28 cellular contexts compared by ENCODE assay signal in the genomic region with DNA sequence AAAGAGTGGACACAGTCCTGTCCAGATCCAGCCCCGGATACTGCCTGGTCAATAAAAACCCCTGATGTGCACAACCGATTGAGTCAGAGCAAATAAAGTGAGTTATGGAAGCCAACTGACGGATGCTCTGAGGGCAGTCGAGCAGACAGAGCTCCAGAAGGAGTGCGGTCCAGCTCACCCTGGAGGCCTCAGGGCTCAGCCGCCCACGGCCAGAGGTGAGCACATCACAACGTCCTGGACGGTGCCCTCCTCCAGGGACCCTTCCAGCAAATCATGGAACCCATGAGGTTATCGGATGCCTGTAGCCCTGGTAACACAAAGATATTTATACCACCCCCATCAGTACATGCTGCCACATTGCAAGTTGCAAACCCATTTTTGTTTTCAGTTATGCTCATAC. TPM values are rescaled to one million over a fixed set of nuclear protein-coding genes. Genes with fewer than 3 reads are reported as not detected.
"Had no signal": no experiment of that assay in that cellular context is flagged by ENCODE, and none has a peak within 500 bp of the region (broad histone marks: within the 10 kb centered on the region; RNA-seq: fewer than 3 reads in every experiment).

No MANE protein-coding gene starts in this region.

- DNase-seq: dermis blood vessel endothelial cell; effector memory CD4-positive, alpha-beta T cell; foreskin keratinocyte; heart right ventricle; hippocampal formation; left cardiac atrium; natural killer cell; stimulated activated CD4-positive, alpha-beta T cell treated with anti-CD3 and anti-CD28 coated beads, Interleukin-4, amount 100 ng/mL, for 4 hours; stimulated activated naive CD8-positive, alpha-beta T cell treated with anti-CD3 and anti-CD28 coated beads, Interleukin-15, Interleukin-2, amounts not matched to agents 100 U/mL and 50 U/mL, for 24 hours; substantia nigra; testis; upper lobe of right lung; uterus had no signal

- H3K27me3 ChIP-seq: esophagus muscularis mucosa, foreskin keratinocyte, gastroesophageal sphincter, neutrophil, right atrium auricular region, testis, tibial nerve, upper lobe of right lung, uterus had no signal

- H3K4me1 ChIP-seq: foreskin keratinocyte, gastroesophageal sphincter, left lung, right atrium auricular region, testis, upper lobe of right lung, uterus had no signal

- H3K4me3 ChIP-seq: coronary artery, esophagus muscularis mucosa, gastroesophageal sphincter, heart right ventricle, left lung, lung, right atrium auricular region, testis, tibial nerve, upper lobe of right lung, uterus had no signal

- ATAC-seq: foreskin keratinocyte; gastroesophageal sphincter; heart right ventricle; left cardiac atrium; left lung; natural killer cell; sciatic nerve; stimulated activated memory B cell treated with anti-CD40 and anti-IgM and Interleukin-4, amounts not matched to agents 10 μg/mL and 1 μg/mL and 100 μg/mL, for 72 hours; stimulated activated naive CD8-positive, alpha-beta T cell treated with anti-CD3 and anti-CD28 coated beads, Interleukin-15, Interleukin-2, amounts not matched to agents 100 U/mL and 50 U/mL, for 24 hours; upper lobe of right lung had no signal

- H3K27ac ChIP-seq: coronary artery, esophagus muscularis mucosa, foreskin keratinocyte, gastroesophageal sphincter, heart right ventricle, left lung, neutrophil, right atrium auricular region, testis, tibial nerve, upper lobe of right lung, uterus had no signal

- H3K9me3 ChIP-seq: left lung, neutrophil, right atrium auricular region, testis, upper lobe of right lung, uterus had no signal

- H3K36me3 ChIP-seq: esophagus muscularis mucosa, gastroesophageal sphincter, heart right ventricle, left lung, neutrophil, right atrium auricular region, tibial nerve, upper lobe of right lung, uterus had no signal

- FAIRE-seq: endothelial cell of umbilical vein, islet of Langerhans had no signal

RNA-seq across cellular contexts. Expression of a gene that starts 44.0 kb away (rescaled TPM):
- total RNA-seq: dermis blood vessel endothelial cell, endothelial cell of umbilical vein, fibroblast of lung, kidney epithelial cell, mononuclear cell, natural killer cell had no signal
- polyA plus RNA-seq: endothelial cell of umbilical vein, fibroblast of lung had no signal
